Comparison of ENCODE assay signal across 25 cellular contexts in the genomic region with DNA sequence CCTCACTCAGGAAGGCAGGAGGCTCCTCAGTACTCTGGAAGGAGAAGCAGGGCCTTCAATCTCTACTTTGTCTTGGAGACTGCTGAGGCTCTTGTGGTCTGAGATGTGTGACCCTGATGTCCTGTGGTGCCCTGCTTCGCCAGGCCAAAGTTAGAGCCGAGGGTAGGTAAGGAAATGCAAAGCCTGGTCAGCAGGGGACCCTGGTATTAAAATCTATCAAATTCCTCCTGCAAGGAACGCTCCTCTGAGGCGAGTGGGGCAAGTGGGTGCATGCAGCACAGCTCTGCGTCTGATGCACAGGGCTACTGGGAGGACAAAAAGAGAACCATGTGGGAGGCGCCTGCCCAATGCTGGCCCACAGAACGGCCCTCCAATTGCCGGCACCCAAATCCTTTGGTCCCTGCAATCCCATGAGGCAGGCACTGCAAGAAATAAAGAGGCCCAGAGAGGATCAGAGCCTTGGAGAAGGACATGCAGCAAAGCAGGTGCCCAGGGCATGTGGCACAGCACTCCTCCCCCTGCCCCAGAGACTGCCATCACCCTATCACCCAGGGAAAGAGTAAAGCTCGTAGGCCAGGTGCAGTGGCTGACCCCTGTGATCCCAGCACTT. TPM values are rescaled to one million over a fixed set of nuclear protein-coding genes. Genes with fewer than 3 reads are reported as not detected.
A peak's percentile ranks its signal among the peaks of the same experiment; 100 is the strongest.
DNase-seq lines count a peak whose midpoint lies in the region; ATAC-seq, FAIRE-seq and TF ChIP-seq lines count a peak whose summit lies in the region.
"Had no signal": no experiment of that assay in that cellular context is flagged by ENCODE, and none has a peak within 500 bp of the region (broad histone marks: within the 10 kb centered on the region; RNA-seq: fewer than 3 reads in every experiment).

No MANE protein-coding gene starts in this region.

- H3K27me3 Mint-ChIP-seq in activated T-cell treated with anti-CD3 and anti-CD28 coated beads, Interleukin-2, amount 50 U/mL, for 24 hours, result no peaks in the 10 kb centered on the region
- no peaks in the 10 kb centered on the region for H3K27me3 Mint-ChIP-seq in activated T-cell treated with anti-CD3 and anti-CD28 coated beads, Interleukin-2, amount 50 U/mL, for 72 hours (ENCODE audit: low read depth)
- H3K27me3 Mint-ChIP-seq: IgD-negative memory B cell had no signal

- H3K4me3 Mint-ChIP-seq in activated T-cell treated with anti-CD3 and anti-CD28 coated beads, Interleukin-2, amount 50 U/mL, for 24 hours, result no peak overlapping the region
- H3K4me3 Mint-ChIP-seq in activated T-cell treated with anti-CD3 and anti-CD28 coated beads, Interleukin-2, amount 50 U/mL, for 72 hours, result no peak overlapping the region
- H3K4me3 Mint-ChIP-seq in stimulated activated effector memory CD8-positive, alpha-beta T cell treated with anti-CD3 and anti-CD28 coated beads, Interleukin-12 subunit alpha, Interleukin-12 subunit beta, amount 100 ng/mL, for 72 hours, result no peak overlapping the region
- H3K4me3 Mint-ChIP-seq: IgD-negative memory B cell, nephron progenitor cell had no signal

- H3K36me3 ChIP-seq in Peyer's patch (no peaks in the 10 kb centered on the region), kidney (ENCODE audit: control insufficient read depth in 1 of 2, insufficient read depth in 2 of 2, low read length in 2 of 2) (no peaks in the 10 kb centered on the region)
- H3K36me3 ChIP-seq: prostate gland, uterus had no signal

- no peak overlapping the region for H3K9ac ChIP-seq in kidney (ENCODE audit: low read length in 2 of 2)

- TF ChIP-seq POLR2A in Peyer's patch (IDR thresholded peaks at IDR 0.05), result no peak

- peak; percentile 25 for DNase-seq in activated T-cell treated with anti-CD3 and anti-CD28 coated beads, Interleukin-2, amount 50 U/mL, for 24 hours
- DNase-seq in activated T-cell treated with anti-CD3 and anti-CD28 coated beads, Interleukin-2, amount 50 U/mL, for 72 hours, result no peak
- DNase-seq in Peyer's patch (peak in 2 of 3 donors; percentile 24 to 27), kidney (peak; percentile 37), cerebellar cortex (ENCODE audit: low spot score) (no peak), NCI-H524 (lab: John Stamatoyannopoulos, UW) (no peak), NCI-H2107 (lab: John Stamatoyannopoulos, UW) (no peak)
- no peak for DNase-seq in stimulated activated effector memory CD8-positive, alpha-beta T cell treated with anti-CD3 and anti-CD28 coated beads, Interleukin-12 subunit alpha, Interleukin-12 subunit beta, amount 100 ng/mL, for 72 hours (ENCODE audit: low spot score in 2 of 2)
- DNase-seq: activated CD4-positive, alpha-beta T cell treated with anti-CD3 and anti-CD28 coated beads for 1 hour; activated CD8-positive, alpha-beta memory T cell treated with anti-CD3 and anti-CD28 coated beads, Interleukin-2, amount 50 U/mL, for 48 hours; activated naive CD4-positive, alpha-beta T cell treated with anti-CD3 and anti-CD28 coated beads, Interleukin-2, amount 50 U/mL, for 16 hours; hippocampal formation; NCI-H1694; NCI-H2227 treated with DMSO at 0.1 percent for 48 hours; nephron progenitor cell; PC-3; small intestine; stimulated activated CD4-positive, alpha-beta T cell treated with anti-CD3 and anti-CD28 coated beads, Interleukin-4, amount 100 ng/mL, for 1 hour; T1000 had no signal

- ATAC-seq in activated T-cell treated with anti-CD3 and anti-CD28 coated beads, Interleukin-2, amount 50 U/mL, for 72 hours (replicated peaks in 1 of 2), result no peak
- no peak for ATAC-seq in stimulated activated effector memory CD8-positive, alpha-beta T cell treated with anti-CD3 and anti-CD28 coated beads, Interleukin-12 subunit alpha, Interleukin-12 subunit beta, amount 100 ng/mL, for 72 hours
- ATAC-seq: PC-3 had no signal

- H3K9me3 ChIP-seq in Peyer's patch (no peaks in the 10 kb centered on the region), kidney (ENCODE audit: control insufficient read depth in 1 of 2, low read length in 2 of 2) (no peaks in the 10 kb centered on the region)
- H3K9me3 ChIP-seq: prostate gland, uterus had no signal

- H3K4me1 ChIP-seq in Peyer's patch (peaks cover 9 to 23% (median 14%) of the 10 kb centered on the region in 4 donors), kidney (ENCODE audit: control insufficient read depth in 1 of 2, insufficient read depth in 1 of 2, low read depth in 1 of 2, low read length in 2 of 2) (peaks cover under 1 to 8% of the 10 kb centered on the region in 2 donors)
- H3K4me1 ChIP-seq: uterus had no signal

- intact Hi-C loops in kidney (cut with DNase I), result no loop called here

- no peaks in the 10 kb centered on the region for H3K9me3 Mint-ChIP-seq in activated T-cell treated with anti-CD3 and anti-CD28 coated beads, Interleukin-2, amount 50 U/mL, for 24 hours
- no peaks in the 10 kb centered on the region for H3K9me3 Mint-ChIP-seq in activated T-cell treated with anti-CD3 and anti-CD28 coated beads, Interleukin-2, amount 50 U/mL, for 72 hours
- no peaks in the 10 kb centered on the region for H3K9me3 Mint-ChIP-seq in stimulated activated effector memory CD8-positive, alpha-beta T cell treated with anti-CD3 and anti-CD28 coated beads, Interleukin-12 subunit alpha, Interleukin-12 subunit beta, amount 100 ng/mL, for 72 hours
- H3K9me3 Mint-ChIP-seq: IgD-negative memory B cell, nephron progenitor cell had no signal

- no peaks in the 10 kb centered on the region for H3K36me3 Mint-ChIP-seq in activated T-cell treated with anti-CD3 and anti-CD28 coated beads, Interleukin-2, amount 50 U/mL, for 24 hours (ENCODE audit: low read depth)
- H3K36me3 Mint-ChIP-seq in activated T-cell treated with anti-CD3 and anti-CD28 coated beads, Interleukin-2, amount 50 U/mL, for 72 hours (ENCODE audit: insufficient read depth in 2 of 2), result no peaks in the 10 kb centered on the region
- H3K36me3 Mint-ChIP-seq in stimulated activated effector memory CD8-positive, alpha-beta T cell treated with anti-CD3 and anti-CD28 coated beads, Interleukin-12 subunit alpha, Interleukin-12 subunit beta, amount 100 ng/mL, for 72 hours, result no peaks in the 10 kb centered on the region
- H3K36me3 Mint-ChIP-seq: IgD-negative memory B cell had no signal

- H3K4me3 ChIP-seq in Peyer's patch, result no peak overlapping the region
- no peak overlapping the region for H3K4me3 ChIP-seq in kidney (ENCODE audit: low read length in 2 of 2)
- H3K4me3 ChIP-seq: prostate gland, uterus had no signal

- H3K4me1 Mint-ChIP-seq in activated T-cell treated with anti-CD3 and anti-CD28 coated beads, Interleukin-2, amount 50 U/mL, for 24 hours (ENCODE audit: low read depth), result peaks cover 44% of the 10 kb centered on the region
- peaks cover 40% of the 10 kb centered on the region for H3K4me1 Mint-ChIP-seq in activated T-cell treated with anti-CD3 and anti-CD28 coated beads, Interleukin-2, amount 50 U/mL, for 72 hours (ENCODE audit: low read depth)
- peaks cover 33% of the 10 kb centered on the region for H3K4me1 Mint-ChIP-seq in stimulated activated effector memory CD8-positive, alpha-beta T cell treated with anti-CD3 and anti-CD28 coated beads, Interleukin-12 subunit alpha, Interleukin-12 subunit beta, amount 100 ng/mL, for 72 hours

- no peak overlapping the region for H3K27ac Mint-ChIP-seq in activated T-cell treated with anti-CD3 and anti-CD28 coated beads, Interleukin-2, amount 50 U/mL, for 24 hours
- no peak overlapping the region for H3K27ac Mint-ChIP-seq in activated T-cell treated with anti-CD3 and anti-CD28 coated beads, Interleukin-2, amount 50 U/mL, for 72 hours
- peak overlapping the region; percentile 29 for H3K27ac Mint-ChIP-seq in stimulated activated effector memory CD8-positive, alpha-beta T cell treated with anti-CD3 and anti-CD28 coated beads, Interleukin-12 subunit alpha, Interleukin-12 subunit beta, amount 100 ng/mL, for 72 hours
- H3K27ac Mint-ChIP-seq: nephron progenitor cell had no signal

- no peaks in the 10 kb centered on the region for H3K27me3 ChIP-seq in Peyer's patch
- H3K27me3 ChIP-seq: uterus had no signal

- FAIRE-seq in kidney (lab: Jason Lieb, UNC), result no peak
- FAIRE-seq: colon, GM12891, small intestine had no signal

- TF ChIP-seq CTCF in Peyer's patch (IDR thresholded peaks at IDR 0.05) (no peak), kidney (IDR thresholded peaks at IDR 0.05; ENCODE audit: borderline replicate concordance, extremely low read depth, insufficient read depth) (no peak)

- H3K27ac ChIP-seq in Peyer's patch (no peak overlapping the region), kidney (ENCODE audit: low read depth in 2 of 2, low read length in 2 of 2) (no peak overlapping the region)
- H3K27ac ChIP-seq: HL-60, prostate gland, uterus had no signal

RNA-seq across cellular contexts. Expression of a gene that starts 23.1 kb away (rescaled TPM):
- total RNA-seq in activated T-cell treated with anti-CD3 and anti-CD28 coated beads, Interleukin-2, amount 50 U/mL, for 72 hours, result 10 to 100 TPM; 30.6 to 37.8 TPM
- total RNA-seq in Peyer's patch (10 to 100 TPM; 40.4 to 86.7 (median 73.2) TPM), kidney (97.6 TPM)
- 14.2 TPM for polyA plus RNA-seq in kidney (ENCODE audit: insufficient read depth, low read depth, low replicate concordance)

Comparison
In these comparisons a context has a peak if more than half of its experiments do, and no peak if none do; other contexts are left out.
1. DNase-seq: peak in activated T-cell treated with anti-CD3 and anti-CD28 coated beads, Interleukin-2, amount 50 U/mL, for 24 hours (single experiment), Peyer's patch (2 of 3) and kidney (single experiment); none in activated T-cell treated with anti-CD3 and anti-CD28 coated beads, Interleukin-2, amount 50 U/mL, for 72 hours (0 of 2), stimulated activated effector memory CD8-positive, alpha-beta T cell treated with anti-CD3 and anti-CD28 coated beads, Interleukin-12 subunit alpha, Interleukin-12 subunit beta, amount 100 ng/mL, for 72 hours (0 of 2), cerebellar cortex (single experiment), NCI-H524 (0 of 2) and NCI-H2107 (single experiment).